1 cellular context compared by ENCODE assay signal in the genomic region with DNA sequence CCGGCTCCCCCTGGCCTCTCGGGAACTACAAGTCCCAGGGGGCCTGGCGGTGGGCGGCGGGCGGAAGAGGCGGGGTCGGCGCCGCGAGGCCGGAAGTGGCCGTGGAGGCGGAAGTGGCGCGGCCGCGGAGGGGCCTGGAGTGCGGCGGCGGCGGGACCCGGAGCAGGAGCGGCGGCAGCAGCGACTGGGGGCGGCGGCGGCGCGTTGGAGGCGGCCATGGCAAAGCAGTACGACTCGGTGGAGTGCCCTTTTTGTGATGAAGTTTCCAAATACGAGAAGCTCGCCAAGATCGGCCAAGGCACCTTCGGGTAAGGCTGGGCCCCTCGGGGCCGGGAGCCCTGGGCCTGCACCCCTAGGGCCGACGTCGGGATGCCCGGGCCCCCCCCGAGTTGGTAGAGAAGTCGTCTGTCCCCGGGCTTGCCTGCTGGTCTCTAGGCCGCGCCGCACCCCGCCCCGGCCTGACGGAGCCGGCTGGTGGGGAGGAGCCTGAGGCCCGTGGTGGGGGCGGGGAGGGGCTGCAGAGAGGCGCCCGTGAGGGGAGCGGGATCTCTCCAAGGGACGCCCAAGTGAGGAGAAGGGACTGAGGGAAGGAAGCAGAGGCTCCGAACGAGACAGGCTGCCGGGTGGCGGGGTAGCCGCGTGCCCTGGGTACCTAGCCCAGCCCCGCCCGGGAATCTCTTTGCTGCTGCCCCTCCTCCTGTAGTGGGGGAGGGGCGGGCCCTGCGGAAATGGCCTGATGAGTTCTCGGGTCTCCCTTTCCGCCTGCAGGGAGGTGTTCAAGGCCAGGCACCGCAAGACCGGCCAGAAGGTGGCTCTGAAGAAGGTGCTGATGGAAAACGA.
TF ChIP-seq lines count a peak whose summit lies in the region.

A gene (plus strand): TSS at position 102 of the 840 bp plus-strand sequence. CDS start 115 bp downstream, at position 217.

TF ChIP-seq in K562, 482 proteins besides CTCF, POLR2A, EP300 and RAD21 (continued from another document and continues in another):
- TF ChIP-seq, protein P1, sequence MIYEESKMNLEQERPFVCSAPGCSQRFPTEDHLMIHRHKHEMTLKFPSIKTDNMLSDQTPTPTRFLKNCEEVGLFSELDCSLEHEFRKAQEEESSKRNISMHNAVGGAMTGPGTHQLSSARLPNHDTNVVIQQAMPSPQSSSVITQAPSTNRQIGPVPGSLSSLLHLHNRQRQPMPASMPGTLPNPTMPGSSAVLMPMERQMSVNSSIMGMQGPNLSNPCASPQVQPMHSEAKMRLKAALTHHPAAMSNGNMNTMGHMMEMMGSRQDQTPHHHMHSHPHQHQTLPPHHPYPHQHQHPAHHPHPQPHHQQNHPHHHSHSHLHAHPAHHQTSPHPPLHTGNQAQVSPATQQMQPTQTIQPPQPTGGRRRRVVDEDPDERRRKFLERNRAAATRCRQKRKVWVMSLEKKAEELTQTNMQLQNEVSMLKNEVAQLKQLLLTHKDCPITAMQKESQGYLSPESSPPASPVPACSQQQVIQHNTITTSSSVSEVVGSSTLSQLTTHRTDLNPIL (CRISPR knock-in tag; IDR thresholded peaks at IDR 0.05) = no peak
- TF ChIP-seq, protein P2, sequence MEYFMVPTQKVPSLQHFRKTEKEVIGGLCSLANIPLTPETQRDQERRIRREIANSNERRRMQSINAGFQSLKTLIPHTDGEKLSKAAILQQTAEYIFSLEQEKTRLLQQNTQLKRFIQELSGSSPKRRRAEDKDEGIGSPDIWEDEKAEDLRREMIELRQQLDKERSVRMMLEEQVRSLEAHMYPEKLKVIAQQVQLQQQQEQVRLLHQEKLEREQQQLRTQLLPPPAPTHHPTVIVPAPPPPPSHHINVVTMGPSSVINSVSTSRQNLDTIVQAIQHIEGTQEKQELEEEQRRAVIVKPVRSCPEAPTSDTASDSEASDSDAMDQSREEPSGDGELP (CRISPR knock-in tag; IDR thresholded peaks at IDR 0.05; ENCODE audit: borderline replicate concordance) = peak; percentile 79
- TF ChIP-seq KAT7 (CRISPR knock-in tag; IDR thresholded peaks at IDR 0.05; ENCODE audit: borderline replicate concordance) (no peak; the same call in 1 of the 2 replicates), GATAD2A (IDR thresholded peaks at IDR 0.05) (no peak; the same call in 1 of the 2 replicates), CEBPG (CRISPR knock-in tag; IDR thresholded peaks at IDR 0.05) (no peak), CEBPG (tag; conservative IDR thresholded peaks at IDR 0.05 in 1 of 2, IDR thresholded peaks at IDR 0.05 in 1 of 2) (no peak), MBD2 (IDR thresholded peaks at IDR 0.05; ENCODE audit: borderline replicate concordance, low read depth) (peak; percentile 56; the same call in 1 of the 2 replicates), STAG1 (CRISPR knock-in tag; IDR thresholded peaks at IDR 0.05; ENCODE audit: borderline replicate concordance) (no peak), BRD4 (IDR thresholded peaks at IDR 0.05) (peak; percentile 60; the same call in 1 of the 2 replicates), OTX1 (CRISPR knock-in tag; IDR thresholded peaks at IDR 0.05) (0 out of 2 replicates have a peak, but pooled peaks have one; percentile 27), RBM14 (IDR thresholded peaks at IDR 0.05; ENCODE audit: borderline replicate concordance, insufficient read depth, low read depth, low read length) (no peak), ZZZ3 (IDR thresholded peaks at IDR 0.05) (no peak), NR2C2 (CRISPR knock-in tag; IDR thresholded peaks at IDR 0.05) (no peak), NR2C2 (tag; IDR thresholded peaks at IDR 0.05) (peak; percentile 69), PRPF4 (IDR thresholded peaks at IDR 0.05; ENCODE audit: insufficient read depth, low read depth, low read length, poor library complexity, severe bottlenecking) (peak; percentile 65), FOXJ2 (tag; IDR thresholded peaks at IDR 0.05) (no peak), MTA1 (IDR thresholded peaks at IDR 0.05; ENCODE audit: borderline replicate concordance) (no peak), PPARD (CRISPR knock-in tag; IDR thresholded peaks at IDR 0.05) (no peak)
- TF ChIP-seq, protein P3, sequence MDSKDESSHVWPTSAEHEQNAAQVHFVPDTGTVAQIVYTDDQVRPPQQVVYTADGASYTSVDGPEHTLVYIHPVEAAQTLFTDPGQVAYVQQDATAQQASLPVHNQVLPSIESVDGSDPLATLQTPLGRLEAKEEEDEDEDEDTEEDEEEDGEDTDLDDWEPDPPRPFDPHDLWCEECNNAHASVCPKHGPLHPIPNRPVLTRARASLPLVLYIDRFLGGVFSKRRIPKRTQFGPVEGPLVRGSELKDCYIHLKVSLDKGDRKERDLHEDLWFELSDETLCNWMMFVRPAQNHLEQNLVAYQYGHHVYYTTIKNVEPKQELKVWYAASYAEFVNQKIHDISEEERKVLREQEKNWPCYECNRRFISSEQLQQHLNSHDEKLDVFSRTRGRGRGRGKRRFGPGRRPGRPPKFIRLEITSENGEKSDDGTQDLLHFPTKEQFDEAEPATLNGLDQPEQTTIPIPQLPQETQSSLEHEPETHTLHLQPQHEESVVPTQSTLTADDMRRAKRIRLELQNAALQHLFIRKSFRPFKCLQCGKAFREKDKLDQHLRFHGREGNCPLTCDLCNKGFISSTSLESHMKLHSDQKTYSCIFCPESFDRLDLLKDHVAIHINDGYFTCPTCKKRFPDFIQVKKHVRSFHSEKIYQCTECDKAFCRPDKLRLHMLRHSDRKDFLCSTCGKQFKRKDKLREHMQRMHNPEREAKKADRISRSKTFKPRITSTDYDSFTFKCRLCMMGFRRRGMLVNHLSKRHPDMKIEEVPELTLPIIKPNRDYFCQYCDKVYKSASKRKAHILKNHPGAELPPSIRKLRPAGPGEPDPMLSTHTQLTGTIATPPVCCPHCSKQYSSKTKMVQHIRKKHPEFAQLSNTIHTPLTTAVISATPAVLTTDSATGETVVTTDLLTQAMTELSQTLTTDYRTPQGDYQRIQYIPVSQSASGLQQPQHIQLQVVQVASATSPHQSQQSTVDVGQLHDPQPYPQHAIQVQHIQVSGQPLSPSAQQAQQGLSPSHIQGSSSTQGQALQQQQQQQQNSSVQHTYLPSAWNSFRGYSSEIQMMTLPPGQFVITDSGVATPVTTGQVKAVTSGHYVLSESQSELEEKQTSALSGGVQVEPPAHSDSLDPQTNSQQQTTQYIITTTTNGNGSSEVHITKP (IDR thresholded peaks at IDR 0.05; ENCODE audit: partially characterized antibody) = peak; percentile 83
- TF ChIP-seq, protein P4, sequence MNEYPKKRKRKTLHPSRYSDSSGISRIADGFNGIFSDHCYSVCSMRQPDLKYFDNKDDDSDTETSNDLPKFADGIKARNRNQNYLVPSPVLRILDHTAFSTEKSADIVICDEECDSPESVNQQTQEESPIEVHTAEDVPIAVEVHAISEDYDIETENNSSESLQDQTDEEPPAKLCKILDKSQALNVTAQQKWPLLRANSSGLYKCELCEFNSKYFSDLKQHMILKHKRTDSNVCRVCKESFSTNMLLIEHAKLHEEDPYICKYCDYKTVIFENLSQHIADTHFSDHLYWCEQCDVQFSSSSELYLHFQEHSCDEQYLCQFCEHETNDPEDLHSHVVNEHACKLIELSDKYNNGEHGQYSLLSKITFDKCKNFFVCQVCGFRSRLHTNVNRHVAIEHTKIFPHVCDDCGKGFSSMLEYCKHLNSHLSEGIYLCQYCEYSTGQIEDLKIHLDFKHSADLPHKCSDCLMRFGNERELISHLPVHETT (CRISPR knock-in tag; conservative IDR thresholded peaks at IDR 0.05 in 1 of 2, IDR thresholded peaks at IDR 0.05 in 1 of 2) = peak in 1 of 2 experiments; percentile 83; a peak in 1 of 4 replicates
- TF ChIP-seq, protein P5, sequence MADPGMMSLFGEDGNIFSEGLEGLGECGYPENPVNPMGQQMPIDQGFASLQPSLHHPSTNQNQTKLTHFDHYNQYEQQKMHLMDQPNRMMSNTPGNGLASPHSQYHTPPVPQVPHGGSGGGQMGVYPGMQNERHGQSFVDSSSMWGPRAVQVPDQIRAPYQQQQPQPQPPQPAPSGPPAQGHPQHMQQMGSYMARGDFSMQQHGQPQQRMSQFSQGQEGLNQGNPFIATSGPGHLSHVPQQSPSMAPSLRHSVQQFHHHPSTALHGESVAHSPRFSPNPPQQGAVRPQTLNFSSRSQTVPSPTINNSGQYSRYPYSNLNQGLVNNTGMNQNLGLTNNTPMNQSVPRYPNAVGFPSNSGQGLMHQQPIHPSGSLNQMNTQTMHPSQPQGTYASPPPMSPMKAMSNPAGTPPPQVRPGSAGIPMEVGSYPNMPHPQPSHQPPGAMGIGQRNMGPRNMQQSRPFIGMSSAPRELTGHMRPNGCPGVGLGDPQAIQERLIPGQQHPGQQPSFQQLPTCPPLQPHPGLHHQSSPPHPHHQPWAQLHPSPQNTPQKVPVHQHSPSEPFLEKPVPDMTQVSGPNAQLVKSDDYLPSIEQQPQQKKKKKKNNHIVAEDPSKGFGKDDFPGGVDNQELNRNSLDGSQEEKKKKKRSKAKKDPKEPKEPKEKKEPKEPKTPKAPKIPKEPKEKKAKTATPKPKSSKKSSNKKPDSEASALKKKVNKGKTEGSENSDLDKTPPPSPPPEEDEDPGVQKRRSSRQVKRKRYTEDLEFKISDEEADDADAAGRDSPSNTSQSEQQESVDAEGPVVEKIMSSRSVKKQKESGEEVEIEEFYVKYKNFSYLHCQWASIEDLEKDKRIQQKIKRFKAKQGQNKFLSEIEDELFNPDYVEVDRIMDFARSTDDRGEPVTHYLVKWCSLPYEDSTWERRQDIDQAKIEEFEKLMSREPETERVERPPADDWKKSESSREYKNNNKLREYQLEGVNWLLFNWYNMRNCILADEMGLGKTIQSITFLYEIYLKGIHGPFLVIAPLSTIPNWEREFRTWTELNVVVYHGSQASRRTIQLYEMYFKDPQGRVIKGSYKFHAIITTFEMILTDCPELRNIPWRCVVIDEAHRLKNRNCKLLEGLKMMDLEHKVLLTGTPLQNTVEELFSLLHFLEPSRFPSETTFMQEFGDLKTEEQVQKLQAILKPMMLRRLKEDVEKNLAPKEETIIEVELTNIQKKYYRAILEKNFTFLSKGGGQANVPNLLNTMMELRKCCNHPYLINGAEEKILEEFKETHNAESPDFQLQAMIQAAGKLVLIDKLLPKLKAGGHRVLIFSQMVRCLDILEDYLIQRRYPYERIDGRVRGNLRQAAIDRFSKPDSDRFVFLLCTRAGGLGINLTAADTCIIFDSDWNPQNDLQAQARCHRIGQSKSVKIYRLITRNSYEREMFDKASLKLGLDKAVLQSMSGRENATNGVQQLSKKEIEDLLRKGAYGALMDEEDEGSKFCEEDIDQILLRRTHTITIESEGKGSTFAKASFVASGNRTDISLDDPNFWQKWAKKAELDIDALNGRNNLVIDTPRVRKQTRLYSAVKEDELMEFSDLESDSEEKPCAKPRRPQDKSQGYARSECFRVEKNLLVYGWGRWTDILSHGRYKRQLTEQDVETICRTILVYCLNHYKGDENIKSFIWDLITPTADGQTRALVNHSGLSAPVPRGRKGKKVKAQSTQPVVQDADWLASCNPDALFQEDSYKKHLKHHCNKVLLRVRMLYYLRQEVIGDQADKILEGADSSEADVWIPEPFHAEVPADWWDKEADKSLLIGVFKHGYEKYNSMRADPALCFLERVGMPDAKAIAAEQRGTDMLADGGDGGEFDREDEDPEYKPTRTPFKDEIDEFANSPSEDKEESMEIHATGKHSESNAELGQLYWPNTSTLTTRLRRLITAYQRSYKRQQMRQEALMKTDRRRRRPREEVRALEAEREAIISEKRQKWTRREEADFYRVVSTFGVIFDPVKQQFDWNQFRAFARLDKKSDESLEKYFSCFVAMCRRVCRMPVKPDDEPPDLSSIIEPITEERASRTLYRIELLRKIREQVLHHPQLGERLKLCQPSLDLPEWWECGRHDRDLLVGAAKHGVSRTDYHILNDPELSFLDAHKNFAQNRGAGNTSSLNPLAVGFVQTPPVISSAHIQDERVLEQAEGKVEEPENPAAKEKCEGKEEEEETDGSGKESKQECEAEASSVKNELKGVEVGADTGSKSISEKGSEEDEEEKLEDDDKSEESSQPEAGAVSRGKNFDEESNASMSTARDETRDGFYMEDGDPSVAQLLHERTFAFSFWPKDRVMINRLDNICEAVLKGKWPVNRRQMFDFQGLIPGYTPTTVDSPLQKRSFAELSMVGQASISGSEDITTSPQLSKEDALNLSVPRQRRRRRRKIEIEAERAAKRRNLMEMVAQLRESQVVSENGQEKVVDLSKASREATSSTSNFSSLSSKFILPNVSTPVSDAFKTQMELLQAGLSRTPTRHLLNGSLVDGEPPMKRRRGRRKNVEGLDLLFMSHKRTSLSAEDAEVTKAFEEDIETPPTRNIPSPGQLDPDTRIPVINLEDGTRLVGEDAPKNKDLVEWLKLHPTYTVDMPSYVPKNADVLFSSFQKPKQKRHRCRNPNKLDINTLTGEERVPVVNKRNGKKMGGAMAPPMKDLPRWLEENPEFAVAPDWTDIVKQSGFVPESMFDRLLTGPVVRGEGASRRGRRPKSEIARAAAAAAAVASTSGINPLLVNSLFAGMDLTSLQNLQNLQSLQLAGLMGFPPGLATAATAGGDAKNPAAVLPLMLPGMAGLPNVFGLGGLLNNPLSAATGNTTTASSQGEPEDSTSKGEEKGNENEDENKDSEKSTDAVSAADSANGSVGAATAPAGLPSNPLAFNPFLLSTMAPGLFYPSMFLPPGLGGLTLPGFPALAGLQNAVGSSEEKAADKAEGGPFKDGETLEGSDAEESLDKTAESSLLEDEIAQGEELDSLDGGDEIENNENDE (IDR thresholded peaks at IDR 0.05; ENCODE audit: low read depth, low read length) = no peak
- TF ChIP-seq, protein P6, sequence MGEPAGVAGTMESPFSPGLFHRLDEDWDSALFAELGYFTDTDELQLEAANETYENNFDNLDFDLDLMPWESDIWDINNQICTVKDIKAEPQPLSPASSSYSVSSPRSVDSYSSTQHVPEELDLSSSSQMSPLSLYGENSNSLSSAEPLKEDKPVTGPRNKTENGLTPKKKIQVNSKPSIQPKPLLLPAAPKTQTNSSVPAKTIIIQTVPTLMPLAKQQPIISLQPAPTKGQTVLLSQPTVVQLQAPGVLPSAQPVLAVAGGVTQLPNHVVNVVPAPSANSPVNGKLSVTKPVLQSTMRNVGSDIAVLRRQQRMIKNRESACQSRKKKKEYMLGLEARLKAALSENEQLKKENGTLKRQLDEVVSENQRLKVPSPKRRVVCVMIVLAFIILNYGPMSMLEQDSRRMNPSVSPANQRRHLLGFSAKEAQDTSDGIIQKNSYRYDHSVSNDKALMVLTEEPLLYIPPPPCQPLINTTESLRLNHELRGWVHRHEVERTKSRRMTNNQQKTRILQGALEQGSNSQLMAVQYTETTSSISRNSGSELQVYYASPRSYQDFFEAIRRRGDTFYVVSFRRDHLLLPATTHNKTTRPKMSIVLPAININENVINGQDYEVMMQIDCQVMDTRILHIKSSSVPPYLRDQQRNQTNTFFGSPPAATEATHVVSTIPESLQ (CRISPR knock-in tag; IDR thresholded peaks at IDR 0.05) = no peak
